18 cellular contexts compared by ENCODE assay signal in genomic region chr6:20717743-20718142, GRCh38.
DNase-seq lines count a peak whose midpoint lies in the region; ATAC-seq and TF ChIP-seq lines count a peak whose summit lies in the region.
"Had no signal": no experiment of that assay in that cellular context is flagged by ENCODE, and none has a peak within 500 bp of the region (broad histone marks: within the 10 kb centered on the region; RNA-seq: fewer than 3 reads in every experiment).

No MANE protein-coding gene starts in this region.

- no peak overlapping the region for H2AFZ ChIP-seq in neural progenitor cell (replicated peaks)
- H2AFZ ChIP-seq: hepatocyte had no signal

- H3F3A ChIP-seq in neural progenitor cell (ENCODE audit: low read depth): no peaks in the 10 kb centered on the region

- H4K20me1 ChIP-seq in neural progenitor cell (ENCODE audit: low read depth): no peaks in the 10 kb centered on the region

- CTCF ChIA-PET in HEK293 (lab: Yijun Ruan, JAX): interaction anchor here (0.7 to 1.7 kb wide), 3 partner anchors 9 to 158 kb away, joined by 3 to 4 read pairs (median 3); no protein-coding TSS in a partner anchor

- H3K27me3 ChIP-seq in neural progenitor cell: no peaks in the 10 kb centered on the region
- H3K27me3 ChIP-seq: hepatocyte had no signal

- no peaks in the 10 kb centered on the region for H3K9me3 Mint-ChIP-seq in neural progenitor cell
- H3K9me3 Mint-ChIP-seq: CD4-positive, alpha-beta T cell; dendritic cell treated with granulocyte-macrophage colony-stimulating factor and Interleukin-4, amounts not matched to agents 40 ng/mL and 50 ng/mL, for 4 days had no signal

- H3K27ac ChIP-seq in HEK293 (ENCODE audit: extremely low read depth, low read depth, low read length): no peak overlapping the region
- no peak overlapping the region for H3K27ac ChIP-seq in neural progenitor cell
- H3K27ac ChIP-seq: hepatocyte, thoracic aorta, VCaP had no signal

- POLR2A ChIA-PET in HEK293 (lab: Yijun Ruan, JAX): interaction anchor here (0.6 kb wide), 1 partner anchor 94 kb away, joined by 9 read pairs; no protein-coding TSS in a partner anchor

- DNase-seq in NCI-H345 (lab: John Stamatoyannopoulos, UW): peak; percentile 71
- DNase-seq in neural progenitor cell (ENCODE audit: low spot score): peak; percentile 13
- DNase-seq in NCI-H446 treated with DMSO at 0.1 percent for 48 hours (lab: John Stamatoyannopoulos, UW): no peak
- DNase-seq in globus pallidus (ENCODE audit: low spot score): no peak
- DNase-seq: activated CD4-positive, alpha-beta T cell treated with anti-CD3 and anti-CD28 coated beads, Interleukin-2, amount 50 U/mL, for 1 hour; activated CD8-positive, alpha-beta memory T cell treated with anti-CD3 and anti-CD28 coated beads, Interleukin-2, amount 50 U/mL, for 4 hours; CD4-positive, alpha-beta T cell; mucosa of descending colon; NCI-H526 treated with DMSO at 0.1 percent for 48 hours; SIG-M5; stimulated activated CD4-positive, alpha-beta T cell treated with anti-CD3 and anti-CD28 coated beads, Interleukin-15, amount 100 ng/mL, for 24 hours had no signal

- H3K4me2 ChIP-seq in neural progenitor cell: no peak overlapping the region
- H3K4me2 ChIP-seq: hepatocyte had no signal

- no peak overlapping the region for H3K4me3 ChIP-seq in HEK293 (ENCODE audit: low read depth, low read length)
- no peak overlapping the region for H3K4me3 ChIP-seq in neural progenitor cell
- H3K4me3 ChIP-seq: hepatocyte, mucosa of descending colon, thoracic aorta had no signal

- H3K27me3 Mint-ChIP-seq in neural progenitor cell (ENCODE audit: insufficient read depth, low read depth): peaks cover 4% of the 10 kb centered on the region
- H3K27me3 Mint-ChIP-seq: CD4-positive, alpha-beta T cell; dendritic cell treated with granulocyte-macrophage colony-stimulating factor and Interleukin-4, amounts not matched to agents 40 ng/mL and 50 ng/mL, for 4 days had no signal

- H3K36me3 Mint-ChIP-seq in neural progenitor cell: peaks cover 2% of the 10 kb centered on the region

- H3K9me3 ChIP-seq in HEK293 (ENCODE audit: control insufficient read depth, insufficient read depth, low read depth, low read length): no peaks in the 10 kb centered on the region
- H3K9me3 ChIP-seq in neural progenitor cell (ENCODE audit: low read depth): no peaks in the 10 kb centered on the region
- H3K9me3 ChIP-seq: mucosa of descending colon, thoracic aorta had no signal

- H3K79me2 ChIP-seq in neural progenitor cell (ENCODE audit: low read depth): peaks cover 5% of the 10 kb centered on the region
- H3K79me2 ChIP-seq: hepatocyte had no signal

- no peak overlapping the region for H3K4me3 Mint-ChIP-seq in neural progenitor cell
- H3K4me3 Mint-ChIP-seq: CD4-positive, alpha-beta T cell; dendritic cell treated with granulocyte-macrophage colony-stimulating factor and Interleukin-4, amounts not matched to agents 40 ng/mL and 50 ng/mL, for 4 days had no signal

- H3K36me3 ChIP-seq in HEK293 (ENCODE audit: control insufficient read depth in 2 of 2, insufficient read depth in 1 of 2, low read length in 2 of 2): no peaks in the 10 kb centered on the region
- H3K36me3 ChIP-seq in neural progenitor cell: no peaks in the 10 kb centered on the region
- H3K36me3 ChIP-seq: thoracic aorta had no signal

- ATAC-seq in GM18511 (IDR thresholded peaks at IDR 0.05; ENCODE audit: unreplicated experiment): peak; percentile 41
- ATAC-seq in GM19395 (IDR thresholded peaks at IDR 0.05; ENCODE audit: unreplicated experiment): no peak
- ATAC-seq: mucosa of descending colon had no signal

- no peak overlapping the region for H3K9ac ChIP-seq in neural progenitor cell

- H3K4me1 ChIP-seq in HEK293 (ENCODE audit: control insufficient read depth, insufficient read depth, low read length) (no peaks in the 10 kb centered on the region), neural progenitor cell (peaks cover 8% of the 10 kb centered on the region)

- no peak for TF ChIP-seq CTCF in HEK293 (tag by site-specific recombination; IDR thresholded peaks at IDR 0.05)
- TF ChIP-seq CTCF in neural progenitor cell (IDR thresholded peaks at IDR 0.05): no peak

- no peak overlapping the region for H3K27ac Mint-ChIP-seq in neural progenitor cell
- H3K27ac Mint-ChIP-seq: CD4-positive, alpha-beta T cell; dendritic cell treated with granulocyte-macrophage colony-stimulating factor and Interleukin-4, amounts not matched to agents 40 ng/mL and 50 ng/mL, for 4 days had no signal

- no peaks in the 10 kb centered on the region for H3K4me1 Mint-ChIP-seq in neural progenitor cell

TF ChIP-seq in HEK293, 187 proteins besides CTCF, POLR2A, EP300 and RAD21:
- TF ChIP-seq FEZF1 (tag by site-specific recombination; IDR thresholded peaks at IDR 0.05) (0 out of 2 replicates have a peak, but pooled peaks have one; percentile 25), SP2 (tag by site-specific recombination; IDR thresholded peaks at IDR 0.05) (no peak), PRDM10 (tag by site-specific recombination; IDR thresholded peaks at IDR 0.05) (peak; percentile 84), ZNF677 (tag by site-specific recombination; IDR thresholded peaks at IDR 0.05) (no peak)

Comparison
In these comparisons a context has a peak if more than half of its experiments do, and no peak if none do; other contexts are left out.
1. DNase-seq: peak in NCI-H345 (single experiment) and neural progenitor cell (single experiment); none in NCI-H446 treated with DMSO at 0.1 percent for 48 hours (single experiment) and globus pallidus (single experiment).